ENCODE assay signal across 13 cellular contexts in genomic region chr2:118842687-118843491, GRCh38. TPM values are rescaled to one million over a fixed set of nuclear protein-coding genes. Genes with fewer than 3 reads are reported as not detected.
DNase-seq lines count a peak whose midpoint lies in the region; ATAC-seq, FAIRE-seq and TF ChIP-seq lines count a peak whose summit lies in the region.
"Had no signal": no experiment of that assay in that cellular context is flagged by ENCODE, and none has a peak within 500 bp of the region (broad histone marks: within the 10 kb centered on the region; RNA-seq: fewer than 3 reads in every experiment).

No MANE protein-coding gene starts in this region.

- POLR2A ChIA-PET in IMR-90 (lab: Charles Lee; ENCODE audit: unreplicated experiment) = no interaction called here

- no peak overlapping the region for H3K27ac Mint-ChIP-seq in CD4-positive, CD25-positive, alpha-beta regulatory T cell

- H2BK120ac ChIP-seq in IMR-90 (ENCODE audit: low read depth, low read length) = no peak overlapping the region

- 0% methylated on average over 9 of the region's 59 CpGs; no CpG with 5 or more reads in 1 of the 2 experiments for WGBS in IMR-90 (ENCODE audit: extremely low coverage in 2 of 2, insufficient read length in 1 of 2), 2 experiments
- WGBS in esophagus muscularis mucosa = 3% methylated on average over 44 of the region's 59 CpGs

- no peak overlapping the region for H2BK20ac ChIP-seq in IMR-90 (ENCODE audit: low read depth, low read length)

- peaks cover 40% of the 10 kb centered on the region for H3K27me3 ChIP-seq in CD4-positive, CD25-positive, alpha-beta regulatory T cell (ENCODE audit: control insufficient read depth, insufficient read depth, low read length)
- peaks cover 89% of the 10 kb centered on the region for H3K27me3 ChIP-seq in IMR-90 (ENCODE audit: control insufficient read depth, insufficient read depth, low read length)
- peaks cover 4 to 100% (median 80%) of the 10 kb centered on the region in 4 donors for H3K27me3 ChIP-seq in esophagus muscularis mucosa
- peaks cover 65% of the 10 kb centered on the region for H3K27me3 ChIP-seq in osteoblast (ENCODE audit: insufficient read depth, low read length)

- no peak for DNase-seq in CD4-positive, CD25-positive, alpha-beta regulatory T cell
- no peak for DNase-seq in IMR-90
- DNase-seq in esophagus muscularis mucosa (ENCODE audit: extremely low spot score) = no peak
- DNase-seq in osteoblast (ENCODE audit: insufficient read length, low spot score, missing footprints) = peak; percentile 86
- no peak for DNase-seq in RPMI8226
- no peak for DNase-seq in D721Med (ENCODE audit: insufficient read length, low spot score)
- DNase-seq: activated CD4-positive, alpha-beta T cell treated with anti-CD3 and anti-CD28 coated beads for 48 hours; NCI-H1048; transverse colon had no signal

- no peak overlapping the region for H2BK5ac ChIP-seq in IMR-90 (ENCODE audit: low read depth, low read length, poor library complexity, severe bottlenecking)

- H3K9me3 ChIP-seq in CD4-positive, CD25-positive, alpha-beta regulatory T cell (ENCODE audit: control insufficient read depth in 2 of 2, low read length in 2 of 2) = no peaks in the 10 kb centered on the region
- H3K9me3 ChIP-seq in IMR-90 (ENCODE audit: control insufficient read depth, insufficient read depth, low read length) = no peaks in the 10 kb centered on the region; the same call in 1 of the 2 replicates
- no peaks in the 10 kb centered on the region for H3K9me3 ChIP-seq in esophagus muscularis mucosa
- no peaks in the 10 kb centered on the region for H3K9me3 ChIP-seq in osteoblast (ENCODE audit: low read depth, low read length)
- H3K9me3 ChIP-seq: transverse colon had no signal

- peaks cover 86% of the 10 kb centered on the region for H3K27me3 Mint-ChIP-seq in CD4-positive, CD25-positive, alpha-beta regulatory T cell

- no peak for FAIRE-seq in D721Med (lab: Jason Lieb, UNC)

- peak overlapping the region; percentile 55 for H3K4me3 ChIP-seq in CD4-positive, CD25-positive, alpha-beta regulatory T cell (ENCODE audit: low read depth, low read length)
- H3K4me3 ChIP-seq in IMR-90 (ENCODE audit: insufficient read depth, low read depth, low read length) (no peak overlapping the region), esophagus muscularis mucosa (peak overlapping the region; percentile 43 to 52 (median 46)), osteoblast (ENCODE audit: insufficient read depth, low read length) (no peak overlapping the region)
- H3K4me3 ChIP-seq: cardiac muscle cell had no signal

- H3K9me1 ChIP-seq in IMR-90 (ENCODE audit: insufficient read depth, low read length) = no peaks in the 10 kb centered on the region

- H3K27ac ChIP-seq in CD4-positive, CD25-positive, alpha-beta regulatory T cell (ENCODE audit: insufficient read depth, low read length, poor library complexity, severe bottlenecking) = no peak overlapping the region
- H3K27ac ChIP-seq in IMR-90 (ENCODE audit: insufficient read depth, low read length) = no peak overlapping the region
- no peak overlapping the region for H3K27ac ChIP-seq in esophagus muscularis mucosa (replicated peaks in 1 of 4)
- H3K27ac ChIP-seq in osteoblast (ENCODE audit: low read depth, low read length) = no peak overlapping the region
- H3K27ac ChIP-seq: cardiac muscle cell, transverse colon had no signal

- dilution Hi-C loops in IMR-90 (cut with HindIII; ENCODE audit: low sequenced_read_pairs, unreplicated experiment) = no loop called here

- TF ChIP-seq EP300 in esophagus muscularis mucosa (IDR thresholded peaks at IDR 0.05) = no peak

- no peaks in the 10 kb centered on the region for H3K36me3 ChIP-seq in CD4-positive, CD25-positive, alpha-beta regulatory T cell (ENCODE audit: control insufficient read depth, insufficient read depth, low read length)
- H3K36me3 ChIP-seq in IMR-90 (ENCODE audit: control insufficient read depth, insufficient read depth, low read length) (no peaks in the 10 kb centered on the region), esophagus muscularis mucosa (no peaks in the 10 kb centered on the region), osteoblast (ENCODE audit: insufficient read depth, low read length) (no peaks in the 10 kb centered on the region)
- H3K36me3 ChIP-seq: cardiac muscle cell, transverse colon had no signal

- H3K36me3 Mint-ChIP-seq in CD4-positive, CD25-positive, alpha-beta regulatory T cell = peaks cover 3% of the 10 kb centered on the region

- intact Hi-C loops in IMR-90 (cut with micrococcal nuclease) = no loop called here
- intact Hi-C loops in esophagus muscularis mucosa (cut with DNase I) = no loop called here

- H4K91ac ChIP-seq in IMR-90 (ENCODE audit: insufficient read depth, low read depth, low read length) = no peak overlapping the region

- H2BK15ac ChIP-seq in IMR-90 (ENCODE audit: low read depth, low read length) = no peak overlapping the region

- H3K23ac ChIP-seq in IMR-90 (ENCODE audit: low read depth, low read length) = no peak overlapping the region

- H3K4ac ChIP-seq in IMR-90 (ENCODE audit: low read depth, low read length) = no peak overlapping the region

- CTCF ChIA-PET in IMR-90 (lab: Yijun Ruan, JAX) = no interaction called here

- H3K79me1 ChIP-seq in IMR-90 (ENCODE audit: low read depth in 1 of 2, low read length in 2 of 2) = no peaks in the 10 kb centered on the region

- peaks cover 4% of the 10 kb centered on the region for H3K79me2 ChIP-seq in osteoblast (ENCODE audit: insufficient read depth, low read length)

- in situ Hi-C loops in IMR-90 (cut with MboI; ENCODE audit: low sequenced_read_pairs) = no loop called here

- H3K4me1 ChIP-seq in CD4-positive, CD25-positive, alpha-beta regulatory T cell (ENCODE audit: control insufficient read depth, insufficient read depth, low read length, poor library complexity, severe bottlenecking) = peaks cover 20% of the 10 kb centered on the region
- H3K4me1 ChIP-seq in IMR-90 (ENCODE audit: control insufficient read depth, insufficient read depth, low read length) (no peaks in the 10 kb centered on the region), esophagus muscularis mucosa (peaks cover 33 to 61% (median 55%) of the 10 kb centered on the region in 4 donors), osteoblast (ENCODE audit: insufficient read depth, low read length) (no peaks in the 10 kb centered on the region)

- no peak for TF ChIP-seq RAD21 in IMR-90 (IDR thresholded peaks at IDR 0.05; ENCODE audit: low read length)

- H2AK9ac ChIP-seq in IMR-90 (replicated peaks; ENCODE audit: low read depth, low read length, poor library complexity) = no peak overlapping the region

- peak overlapping the region; percentile 45 for H2AFZ ChIP-seq in IMR-90 (replicated peaks; ENCODE audit: low read length, poor library complexity)
- H2AFZ ChIP-seq in osteoblast (ENCODE audit: low read length) = no peak overlapping the region

- no peak overlapping the region for H3K9ac ChIP-seq in IMR-90 (ENCODE audit: low read depth, low read length)

- TF ChIP-seq CTCF in IMR-90 (conservative IDR thresholded peaks at IDR 0.05; ENCODE audit: low read depth, low read length) = no peak
- TF ChIP-seq CTCF in esophagus muscularis mucosa (IDR thresholded peaks at IDR 0.05) = no peak
- TF ChIP-seq CTCF in osteoblast (IDR thresholded peaks at IDR 0.05; ENCODE audit: extremely low read depth, low read depth, low read length) = no peak
- no peak for TF ChIP-seq CTCF in D721Med (IDR thresholded peaks at IDR 0.05; ENCODE audit: insufficient read depth, missing control alignments)

- no peak overlapping the region for H4K5ac ChIP-seq in IMR-90 (ENCODE audit: low read depth, low read length)

- peak overlapping the region in 2 of 4 donors; percentile 64 to 82 for H3K4me3 Mint-ChIP-seq in CD4-positive, CD25-positive, alpha-beta regulatory T cell

- H3K9me3 Mint-ChIP-seq in CD4-positive, CD25-positive, alpha-beta regulatory T cell = peaks cover 0 to 5% (median 0%) of the 10 kb centered on the region in 7 donors

- peaks cover 0 to 36% (median 9%) of the 10 kb centered on the region in 4 donors for H3K4me1 Mint-ChIP-seq in CD4-positive, CD25-positive, alpha-beta regulatory T cell

- ATAC-seq in CD4-positive, CD25-positive, alpha-beta regulatory T cell (ENCODE audit: low read depth in 2 of 2) = no peak
- no peak for ATAC-seq in IMR-90 (ENCODE audit: low read depth)
- no peak for ATAC-seq in GM21717 (IDR thresholded peaks at IDR 0.05; ENCODE audit: unreplicated experiment)
- no peak for ATAC-seq in GM18520 (IDR thresholded peaks at IDR 0.05; ENCODE audit: unreplicated experiment)
- ATAC-seq: Panc1 had no signal

- no TSS peak for BruUV-seq in IMR-90 (replicated peaks; lab: Mats Ljungman, UMichigan)

- no peak overlapping the region for H4K8ac ChIP-seq in IMR-90 (ENCODE audit: low read depth in 2 of 2, low read length in 2 of 2)

- H2AK5ac ChIP-seq in IMR-90 (ENCODE audit: low read depth, low read length) = no peak overlapping the region

- H3K18ac ChIP-seq in IMR-90 (ENCODE audit: low read depth, low read length) = no peak overlapping the region

- no peak for TF ChIP-seq POLR2A in IMR-90 (IDR thresholded peaks at IDR 0.05; ENCODE audit: low read depth, low read length)
- no peak for TF ChIP-seq POLR2A in esophagus muscularis mucosa (IDR thresholded peaks at IDR 0.05; ENCODE audit: low read depth)

- H3K14ac ChIP-seq in IMR-90 (replicated peaks; ENCODE audit: low read depth, low read length) = no peak overlapping the region

- H3K4me2 ChIP-seq in IMR-90 (ENCODE audit: low read depth, low read length) = no peak overlapping the region
- no peak overlapping the region for H3K4me2 ChIP-seq in osteoblast (ENCODE audit: insufficient read depth, low read length)

- H4K20me1 ChIP-seq in IMR-90 (ENCODE audit: insufficient read depth, low read length) = no peaks in the 10 kb centered on the region
- no peaks in the 10 kb centered on the region for H4K20me1 ChIP-seq in osteoblast (ENCODE audit: insufficient read depth, low read length)

- H3K56ac ChIP-seq in IMR-90 (ENCODE audit: extremely low read depth, insufficient read depth, low read length) = no peak overlapping the region

TF ChIP-seq in IMR-90, 13 proteins besides CTCF, POLR2A, EP300 and RAD21 (continues in another document):
- TF ChIP-seq SMC3 (IDR thresholded peaks at IDR 0.05; ENCODE audit: low read depth, low read length) = no peak
- TF ChIP-seq MXI1 (IDR thresholded peaks at IDR 0.05; ENCODE audit: borderline replicate concordance, low read depth, low read length) = no peak

RNA-seq across cellular contexts. Expression of gene EN1, which starts 4.6 kb away (rescaled TPM):
- total RNA-seq in CD4-positive, CD25-positive, alpha-beta regulatory T cell = not detected
- not detected for polyA plus RNA-seq in CD4-positive, CD25-positive, alpha-beta regulatory T cell
- not detected in 2 replicates for total RNA-seq in IMR-90 (2012; rRNA removed)
- polyA plus RNA-seq in IMR-90 (2012; rRNA removed) = not detected in 2 replicates
- polyA plus RNA-seq in IMR-90 (2012; cell fraction: cytosol; rRNA removed) = not detected in 2 replicates
- polyA plus RNA-seq in IMR-90 (2012; cell fraction: nucleus; rRNA removed; ENCODE audit: low replicate concordance) = not detected in 2 replicates
- total RNA-seq in esophagus muscularis mucosa = under 1 TPM in 3 of 4 donors, not detected in 1; 0.11 to 0.17 (median 0.13) TPM
- 0.29 and 0.72 TPM in 2 replicates for total RNA-seq in osteoblast
- total RNA-seq: cardiac muscle cell, transverse colon had no signal
- polyA plus RNA-seq: cardiac muscle cell had no signal

Comparison
In these comparisons a context has a peak if more than half of its experiments do, and no peak if none do; other contexts are left out.
1. H3K4me3 ChIP-seq: peak in CD4-positive, CD25-positive, alpha-beta regulatory T cell (single experiment) and esophagus muscularis mucosa (4 of 4); none in IMR-90 (single experiment) and osteoblast (single experiment).